In the genomic region with DNA sequence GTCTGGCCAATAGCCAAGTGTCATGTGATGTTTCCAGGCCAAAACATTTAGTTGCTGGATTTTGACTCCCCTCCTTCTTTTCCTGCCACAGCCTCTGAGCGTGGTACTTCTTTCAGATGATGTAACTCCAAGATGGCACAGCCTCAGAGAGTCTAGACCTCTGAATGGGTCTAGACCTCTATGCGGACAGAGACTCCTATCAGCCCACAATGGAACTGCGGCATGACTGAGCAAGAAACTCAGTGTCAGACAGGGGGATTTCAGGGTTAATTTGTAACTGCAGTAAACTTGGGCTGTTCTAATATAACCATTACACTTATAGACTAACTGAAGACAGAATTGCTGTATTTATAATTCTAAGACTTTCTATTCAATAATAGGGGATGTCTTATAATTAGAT, we compare ENCODE assay signal across 22 cellular contexts. TPM values are rescaled to one million over a fixed set of nuclear protein-coding genes. Genes with fewer than 3 reads are reported as not detected.
A peak's percentile ranks its signal among the peaks of the same experiment; 100 is the strongest.
DNase-seq lines count a peak whose midpoint lies in the region; ATAC-seq, FAIRE-seq and TF ChIP-seq lines count a peak whose summit lies in the region.
"Had no signal": no experiment of that assay in that cellular context is flagged by ENCODE, and none has a peak within 500 bp of the region (broad histone marks: within the 10 kb centered on the region; RNA-seq: fewer than 3 reads in every experiment).

No MANE protein-coding gene starts in this region.

- H3K9ac ChIP-seq in H1 (replicated peaks in 1 of 4; ENCODE audit: extremely low read depth in 1 of 4, low read depth in 3 of 4, low read length in 3 of 4) = no peak overlapping the region
- H3K9ac ChIP-seq: KMS-11, SK-N-SH had no signal

- H3K36me3 ChIP-seq in CD8-positive, alpha-beta T cell (ENCODE audit: insufficient read depth, low read length) = peaks cover 11% of the 10 kb centered on the region
- H3K36me3 ChIP-seq in H1 (ENCODE audit: control insufficient read depth in 2 of 4, insufficient read depth in 4 of 4, low read length in 3 of 4) = peaks cover 0 to 3% (median 1%) of the 10 kb centered on the region in 4 experiments; a peak in 1 of 8 replicates

- no peak overlapping the region for H2BK15ac ChIP-seq in H1 (ENCODE audit: low read length)

- 91% methylated on average over 3 of the region's 3 CpGs; no CpG with 5 or more reads in 1 of the 2 experiments for WGBS in H1 (ENCODE audit: extremely low coverage in 1 of 2, insufficient coverage in 1 of 2, insufficient read length in 1 of 2, insufficient replicate concordance in 2 of 2, low coverage in 1 of 2, low lambda C conversion rate in 2 of 2, missing lambda C conversion rate in 1 of 2), 2 experiments

- H3K9me3 ChIP-seq in CD8-positive, alpha-beta T cell (ENCODE audit: low read length) = no peaks in the 10 kb centered on the region
- no peaks in the 10 kb centered on the region for H3K9me3 ChIP-seq in H1 (ENCODE audit: insufficient read depth in 2 of 2, low read depth in 1 of 2, low read length in 1 of 2)
- H3K9me3 ChIP-seq: body of pancreas, left lung, mucosa of descending colon, neutrophil, right atrium auricular region, SK-N-SH had no signal

- no peak overlapping the region for H3K27ac ChIP-seq in CD8-positive, alpha-beta T cell (ENCODE audit: low read depth, low read length)
- no peak overlapping the region for H3K27ac ChIP-seq in H1 (ENCODE audit: low read depth, low read length)
- H3K27ac ChIP-seq: body of pancreas, KMS-11, left lung, neutrophil, right atrium auricular region had no signal

- H4K20me1 ChIP-seq in H1 (replicated peaks in 1 of 2; ENCODE audit: control insufficient read depth in 1 of 2, insufficient read depth in 2 of 2, low read length in 2 of 2) = peaks cover 0 to 2% of the 10 kb centered on the region in 2 experiments

- peak overlapping the region; percentile 40 for H4K91ac ChIP-seq in H1 (replicated peaks; ENCODE audit: insufficient read length, low read length)

- H2BK120ac ChIP-seq in H1 (replicated peaks; ENCODE audit: low read depth, low read length) = no peak overlapping the region

- H4K5ac ChIP-seq in H1 (ENCODE audit: insufficient read length, low read depth, low read length) = no peak overlapping the region

- H3K79me2 ChIP-seq in H1 (ENCODE audit: control insufficient read depth in 1 of 2, insufficient read depth in 2 of 2, low read length in 2 of 2) = no peaks in the 10 kb centered on the region

- H3K27me3 ChIP-seq in CD8-positive, alpha-beta T cell (ENCODE audit: insufficient read depth, low read length) = no peaks in the 10 kb centered on the region
- H3K27me3 ChIP-seq in H1 (replicated peaks in 1 of 4; ENCODE audit: control insufficient read depth in 3 of 4, extremely low read depth in 1 of 4, insufficient read depth in 3 of 4, low read length in 3 of 4) = no peaks in the 10 kb centered on the region
- H3K27me3 ChIP-seq: body of pancreas, left lung, neutrophil, right atrium auricular region had no signal

- H3K23ac ChIP-seq in H1 (ENCODE audit: insufficient read length) = no peak overlapping the region

- H4K8ac ChIP-seq in H1 (ENCODE audit: extremely low read depth, insufficient read depth, low read length) = no peak overlapping the region

- H3K27ac Mint-ChIP-seq in CD8-positive, alpha-beta T cell = peak overlapping the region; percentile 3
- no peak overlapping the region for H3K27ac Mint-ChIP-seq in MCF 10A (ENCODE audit: low read depth, unreplicated experiment)
- H3K27ac Mint-ChIP-seq: activated B cell treated with CpG ODN at 0.5 μM for 24 hours; activated CD4-positive, alpha-beta memory T cell treated with anti-CD3 and anti-CD28 coated beads, Interleukin-2, amount 10 ng/mL, durations not matched to agents 7 days and 5 days; activated naive CD8-positive, alpha-beta T cell treated with anti-CD3 and anti-CD28 coated beads for 36 hours; CD4-positive, alpha-beta T cell; T-helper 2 cell treated with Interferon-gamma antibody and Interleukin-4, amounts not matched to agents 5 μg/mL and 100 μg/mL, for 36 hours had no signal

- POLR2A ChIA-PET in CD8-positive, alpha-beta T cell (lab: Charles Lee) = no interaction called here
- POLR2A ChIA-PET in H1 (lab: Charles Lee; ENCODE audit: partially characterized antibody) (interaction anchor here (1.0 kb wide), 1 partner anchor 322 kb away, joined by 3 read pairs; no protein-coding TSS in a partner anchor), MCF 10A (lab: Yijun Ruan, JAX) (no interaction called here)

- peaks cover 69% of the 10 kb centered on the region for H3K36me3 Mint-ChIP-seq in CD8-positive, alpha-beta T cell
- H3K36me3 Mint-ChIP-seq in MCF 10A (ENCODE audit: insufficient read depth, unreplicated experiment) = peaks cover 15% of the 10 kb centered on the region

- no peak for TF ChIP-seq POLR2A in H1 (IDR thresholded peaks at IDR 0.05; ENCODE audit: control extremely low read depth in 1 of 2, low read depth in 2 of 2, low read length in 2 of 2)

- H3K14ac ChIP-seq in H1 (ENCODE audit: insufficient read length) = no peak overlapping the region

- no peak for TF ChIP-seq CTCF in CD8-positive, alpha-beta T cell (IDR thresholded peaks at IDR 0.05)
- TF ChIP-seq CTCF in H1 (IDR thresholded peaks at IDR 0.05; ENCODE audit: control extremely low read depth in 1 of 3, insufficient read depth in 1 of 3, low read depth in 1 of 3, low read length in 3 of 3) (peak; percentile 32 to 57 (median 40)), MCF 10A (IDR thresholded peaks at IDR 0.05; ENCODE audit: unreplicated experiment) (no peak)

- intact Hi-C loops in CD8-positive, alpha-beta T cell (cut with DNase I, micrococcal nuclease) = no loop called here
- intact Hi-C loops in MCF 10A (cut with micrococcal nuclease) = no loop called here

- H3K4me2 ChIP-seq in H1 (ENCODE audit: insufficient read depth in 1 of 2, low read depth in 2 of 2, low read length in 2 of 2) = no peak overlapping the region
- H3K4me2 ChIP-seq: KMS-11, SK-N-SH had no signal

- no peak overlapping the region for H3K56ac ChIP-seq in H1 (replicated peaks; ENCODE audit: insufficient read length, low read depth, low read length)

- TF ChIP-seq EP300 in H1 (IDR thresholded peaks at IDR 0.05; ENCODE audit: borderline replicate concordance in 1 of 2, low read depth in 2 of 2, low read length in 2 of 2) = no peak

- no peak overlapping the region for H3K4me3 Mint-ChIP-seq in CD8-positive, alpha-beta T cell
- no peak overlapping the region for H3K4me3 Mint-ChIP-seq in MCF 10A (ENCODE audit: unreplicated experiment)
- H3K4me3 Mint-ChIP-seq: activated B cell treated with CpG ODN at 0.5 μM for 24 hours; activated CD4-positive, alpha-beta memory T cell treated with anti-CD3 and anti-CD28 coated beads, Interleukin-2, amount 10 ng/mL, durations not matched to agents 7 days and 5 days; activated naive CD8-positive, alpha-beta T cell treated with anti-CD3 and anti-CD28 coated beads for 36 hours; CD4-positive, alpha-beta T cell; T-helper 2 cell treated with Interferon-gamma antibody and Interleukin-4, amounts not matched to agents 5 μg/mL and 100 μg/mL, for 36 hours had no signal

- H2AFZ ChIP-seq in H1 (ENCODE audit: low read length) = no peak overlapping the region

- H3K9me3 Mint-ChIP-seq in CD8-positive, alpha-beta T cell = no peaks in the 10 kb centered on the region
- H3K9me3 Mint-ChIP-seq in MCF 10A (ENCODE audit: unreplicated experiment) = no peaks in the 10 kb centered on the region
- H3K9me3 Mint-ChIP-seq: activated B cell treated with CpG ODN at 0.5 μM for 24 hours; activated CD4-positive, alpha-beta memory T cell treated with anti-CD3 and anti-CD28 coated beads, Interleukin-2, amount 10 ng/mL, durations not matched to agents 7 days and 5 days; activated naive CD8-positive, alpha-beta T cell treated with anti-CD3 and anti-CD28 coated beads for 36 hours; CD4-positive, alpha-beta T cell; T-helper 2 cell treated with Interferon-gamma antibody and Interleukin-4, amounts not matched to agents 5 μg/mL and 100 μg/mL, for 36 hours had no signal

- peak in 1 of 2 experiments; percentile 46; a peak in 2 of 4 replicates for TF ChIP-seq RAD21 in H1 (IDR thresholded peaks at IDR 0.05 in 1 of 2, conservative IDR thresholded peaks at IDR 0.05 in 1 of 2; ENCODE audit: low read depth in 2 of 2, low read length in 2 of 2)

- H3K4me1 Mint-ChIP-seq in CD8-positive, alpha-beta T cell (ENCODE audit: low read depth) = no peaks in the 10 kb centered on the region
- no peaks in the 10 kb centered on the region for H3K4me1 Mint-ChIP-seq in MCF 10A (ENCODE audit: insufficient read depth, unreplicated experiment)
- H3K4me1 Mint-ChIP-seq: activated B cell treated with CpG ODN at 0.5 μM for 24 hours; activated CD4-positive, alpha-beta memory T cell treated with anti-CD3 and anti-CD28 coated beads, Interleukin-2, amount 10 ng/mL, durations not matched to agents 7 days and 5 days had no signal

- ATAC-seq in CD8-positive, alpha-beta T cell = no peak
- ATAC-seq in left lobe of liver = no peak
- ATAC-seq: body of pancreas, left lung, mucosa of descending colon had no signal

- H2BK5ac ChIP-seq in H1 (ENCODE audit: low read depth, low read length) = no peak overlapping the region

- H3K4ac ChIP-seq in H1 (replicated peaks; ENCODE audit: insufficient read length, low read depth, low read length) = no peak overlapping the region

- FAIRE-seq in H1 (lab: Jason Lieb, UNC) = no peak

- H3K23me2 ChIP-seq in H1 (ENCODE audit: low read depth, low read length) = no peaks in the 10 kb centered on the region

- no peak overlapping the region for H3K18ac ChIP-seq in H1 (ENCODE audit: extremely low read depth, low read length)

- no peaks in the 10 kb centered on the region for H3K27me3 Mint-ChIP-seq in CD8-positive, alpha-beta T cell (ENCODE audit: low read depth)
- no peaks in the 10 kb centered on the region for H3K27me3 Mint-ChIP-seq in MCF 10A (ENCODE audit: insufficient read depth, unreplicated experiment)
- H3K27me3 Mint-ChIP-seq: activated B cell treated with CpG ODN at 0.5 μM for 24 hours; activated CD4-positive, alpha-beta memory T cell treated with anti-CD3 and anti-CD28 coated beads, Interleukin-2, amount 10 ng/mL, durations not matched to agents 7 days and 5 days; activated naive CD8-positive, alpha-beta T cell treated with anti-CD3 and anti-CD28 coated beads for 36 hours; CD4-positive, alpha-beta T cell had no signal

- H3K79me1 ChIP-seq in H1 (ENCODE audit: low read depth, low read length) = no peaks in the 10 kb centered on the region

- H3K4me1 ChIP-seq in CD8-positive, alpha-beta T cell (ENCODE audit: insufficient read depth, low read length) = no peaks in the 10 kb centered on the region
- H3K4me1 ChIP-seq in H1 (replicated peaks in 1 of 4; ENCODE audit: control insufficient read depth in 3 of 4, insufficient read depth in 4 of 4, low read length in 3 of 4) = no peaks in the 10 kb centered on the region
- H3K4me1 ChIP-seq: body of pancreas, left lung, right atrium auricular region had no signal

- no peak overlapping the region for H2BK20ac ChIP-seq in H1 (ENCODE audit: low read length)

- peak overlapping the region; percentile 19; the same call in 1 of the 2 replicates for H2BK12ac ChIP-seq in H1 (ENCODE audit: low read depth, low read length)

- H2AK5ac ChIP-seq in H1 (ENCODE audit: low read depth, low read length) = no peak overlapping the region

- no TSS peak for BruUV-seq in MCF 10A (replicated peaks; lab: Mats Ljungman, UMichigan)

- no peak overlapping the region for H3K4me3 ChIP-seq in CD8-positive, alpha-beta T cell (ENCODE audit: low read depth, low read length)
- H3K4me3 ChIP-seq in H1 (ENCODE audit: extremely low read depth in 1 of 4, insufficient read depth in 2 of 4, low read depth in 3 of 4, low read length in 4 of 4) = no peak overlapping the region
- H3K4me3 ChIP-seq: body of pancreas, left lung, mucosa of descending colon, right atrium auricular region had no signal

- CTCF ChIA-PET in CD8-positive, alpha-beta T cell (lab: Charles Lee) = interaction anchor here (1.2 kb wide), 1 partner anchor 24 kb away, joined by 3 read pairs; no protein-coding TSS in a partner anchor
- CTCF ChIA-PET in H1 (lab: Charles Lee; ENCODE audit: partially characterized antibody) (interaction anchor here (1.1 kb wide), 1 partner anchor 56 kb away, joined by 3 read pairs; no protein-coding TSS in a partner anchor), MCF 10A (lab: Yijun Ruan, JAX) (no interaction called here)

- no peak for DNase-seq in CD8-positive, alpha-beta T cell
- DNase-seq in HT-29 (ENCODE audit: low spot score) = peak; percentile 18
- no peak for DNase-seq in H1 (ENCODE audit: low read depth in 1 of 2, low spot score in 2 of 2)
- DNase-seq in kidney tubule cell (ENCODE audit: low spot score) = peak; percentile 32
- no peak for DNase-seq in left lobe of liver (ENCODE audit: low spot score)
- DNase-seq in NCI-H510A (lab: John Stamatoyannopoulos, UW) = no peak
- no peak for DNase-seq in ureter (ENCODE audit: low spot score)
- DNase-seq in MCF 10A (ENCODE audit: unreplicated experiment) = no peak
- DNase-seq: activated B cell treated with CpG ODN at 0.5 μM for 24 hours; activated CD4-positive, alpha-beta memory T cell treated with anti-CD3 and anti-CD28 coated beads, Interleukin-2, amount 10 ng/mL, durations not matched to agents 7 days and 5 days; activated naive CD8-positive, alpha-beta T cell treated with anti-CD3 and anti-CD28 coated beads for 36 hours; body of pancreas; CD4-positive, alpha-beta T cell; foreskin fibroblast; left lung; mucosa of descending colon; NCI-H2171 treated with DMSO at 0.1 percent for 48 hours; SK-N-SH had no signal

RNA-seq across cellular contexts. Expression of a gene that starts 42.6 kb away (rescaled TPM):
- 10 to 100 TPM; 81.0 to 81.1 TPM for total RNA-seq in CD8-positive, alpha-beta T cell
- total RNA-seq in HT-29 (2014; rRNA removed; shearing (Covaris generic)) = 63.2 and 93.0 TPM in 2 replicates
- total RNA-seq in H1 (2021; fragmentation: NEBNext Ultra II Directional; extraction: Animal tissue kit (Norgen Biotek cat#: 25700)) = 80.7 and 89.0 TPM in 2 replicates
- polyA plus RNA-seq in H1 (2011; rRNA removed) = 16.4 and 18.4 TPM in 2 replicates
- 16.6 TPM for polyA plus RNA-seq in H1 (2011; cell fraction: cytosol; rRNA removed)
- 17.2 TPM for polyA plus RNA-seq in H1 (2011; cell fraction: nucleus; rRNA removed)
- polyA plus RNA-seq in H1 (2012, experiment 1 of 2) = 18.3 to 39.6 TPM (median 24.4 TPM) in 4 replicates
- 3.6 TPM for polyA plus RNA-seq in H1 (2012, experiment 2 of 2)
- polyA plus RNA-seq in H1 (2013, experiment 1 of 2) = 60.7 TPM
- 69.4 TPM for polyA plus RNA-seq in H1 (2013, experiment 2 of 2)
- 40.6 and 57.6 TPM in 2 replicates for polyA minus RNA-seq in H1 (2011; rRNA and poly(A)+ RNA removed)
- polyA minus RNA-seq in H1 (2011; cell fraction: cytosol; rRNA and poly(A)+ RNA removed) = 23.9 TPM
- 49.7 TPM for polyA minus RNA-seq in H1 (2011; cell fraction: nucleus; rRNA and poly(A)+ RNA removed)
- total RNA-seq in left lobe of liver (18.5 TPM), ureter (95.6 TPM), MCF 10A (2022) (33.5 and 42.2 TPM in 2 replicates)

Comparison
In these comparisons a context has a peak if more than half of its experiments do, and no peak if none do; other contexts are left out.
1. DNase-seq: peak in HT-29 (single experiment) and kidney tubule cell (single experiment); none in CD8-positive, alpha-beta T cell (0 of 7), H1 (0 of 2), left lobe of liver (single experiment), NCI-H510A (single experiment), ureter (single experiment) and MCF 10A (single experiment).
2. CTCF ChIP-seq: peak in H1 (3 of 3); none in CD8-positive, alpha-beta T cell (single experiment) and MCF 10A (single experiment).